ENCODE assay signal across 16 cellular contexts in the genomic region with DNA sequence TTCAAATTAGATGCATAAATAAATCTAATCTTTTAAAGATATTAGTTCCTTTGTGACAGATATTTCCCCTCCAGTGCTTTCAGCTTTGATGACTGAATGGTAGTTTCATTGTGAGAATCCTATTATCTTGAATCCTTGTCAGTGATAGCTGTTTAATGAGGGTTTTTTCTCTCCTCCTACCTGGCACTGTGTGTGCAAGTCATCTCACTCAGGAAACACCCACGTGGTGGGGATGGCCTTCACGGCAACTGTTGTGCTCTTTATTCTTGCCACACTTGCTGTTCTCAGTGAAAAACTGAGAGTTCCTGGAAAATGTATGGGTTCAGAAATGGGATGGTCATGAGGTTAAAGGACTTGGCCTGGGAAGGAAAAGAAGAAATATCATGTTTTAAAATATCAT.
"Had no signal": no experiment of that assay in that cellular context is flagged by ENCODE, and none has a peak within 500 bp of the region (broad histone marks: within the 10 kb centered on the region; RNA-seq: fewer than 3 reads in every experiment).

No MANE protein-coding gene starts in this region.

- H3K4me3 ChIP-seq: cardiac muscle cell, esophagus muscularis mucosa, heart right ventricle, left lung, tibial artery had no signal

- H3K27me3 Mint-ChIP-seq: activated naive CD4-positive, alpha-beta T cell treated with anti-CD3 and anti-CD28 coated beads, Interleukin-2, amount 50 U/mL, for 24 hours; dendritic cell treated with granulocyte-macrophage colony-stimulating factor and Interleukin-4, amounts not matched to agents 40 ng/mL and 50 ng/mL, for 4 days had no signal

- H3K36me3 Mint-ChIP-seq: activated naive CD4-positive, alpha-beta T cell treated with anti-CD3 and anti-CD28 coated beads, Interleukin-2, amount 50 U/mL, for 24 hours; stimulated activated memory B cell treated with anti-CD40 and anti-IgM and Interleukin-4, amounts not matched to agents 10 μg/mL and 1 μg/mL and 100 μg/mL, for 72 hours had no signal

- H3K27me3 ChIP-seq: cardiac muscle cell, esophagus muscularis mucosa, heart right ventricle, left lung, tibial artery had no signal

- H3K27ac Mint-ChIP-seq: activated naive CD4-positive, alpha-beta T cell treated with anti-CD3 and anti-CD28 coated beads, Interleukin-2, amount 50 U/mL, for 24 hours; dendritic cell treated with granulocyte-macrophage colony-stimulating factor and Interleukin-4, amounts not matched to agents 40 ng/mL and 50 ng/mL, for 4 days; nephron progenitor cell; stimulated activated memory B cell treated with anti-CD40 and anti-IgM and Interleukin-4, amounts not matched to agents 10 μg/mL and 1 μg/mL and 100 μg/mL, for 72 hours had no signal

- H3K9me3 ChIP-seq: esophagus muscularis mucosa, heart right ventricle, left lung, tibial artery had no signal

- H3K4me3 Mint-ChIP-seq: activated naive CD4-positive, alpha-beta T cell treated with anti-CD3 and anti-CD28 coated beads, Interleukin-2, amount 50 U/mL, for 24 hours; dendritic cell treated with granulocyte-macrophage colony-stimulating factor and Interleukin-4, amounts not matched to agents 40 ng/mL and 50 ng/mL, for 4 days; nephron progenitor cell; stimulated activated memory B cell treated with anti-CD40 and anti-IgM and Interleukin-4, amounts not matched to agents 10 μg/mL and 1 μg/mL and 100 μg/mL, for 72 hours had no signal

- H3K4me1 ChIP-seq: esophagus muscularis mucosa, heart right ventricle, left lung, tibial artery had no signal

- DNase-seq: activated CD4-positive, alpha-beta T cell treated with anti-CD3 and anti-CD28 coated beads for 4 hours; activated effector memory CD4-positive, alpha-beta T cell treated with Interleukin-2 at 50 U/mL for 16 hours; amniotic stem cell; effector CD8-positive, alpha-beta T cell; heart right ventricle; left lung; nephron progenitor cell; occipital lobe; retina; SW 1271; tibial artery had no signal

- H3K4me1 Mint-ChIP-seq: activated naive CD4-positive, alpha-beta T cell treated with anti-CD3 and anti-CD28 coated beads, Interleukin-2, amount 50 U/mL, for 24 hours; stimulated activated memory B cell treated with anti-CD40 and anti-IgM and Interleukin-4, amounts not matched to agents 10 μg/mL and 1 μg/mL and 100 μg/mL, for 72 hours had no signal

- H3K27ac ChIP-seq: cardiac muscle cell, esophagus muscularis mucosa, heart right ventricle, left lung, tibial artery had no signal

- H3K9me3 Mint-ChIP-seq: activated naive CD4-positive, alpha-beta T cell treated with anti-CD3 and anti-CD28 coated beads, Interleukin-2, amount 50 U/mL, for 24 hours; dendritic cell treated with granulocyte-macrophage colony-stimulating factor and Interleukin-4, amounts not matched to agents 40 ng/mL and 50 ng/mL, for 4 days; stimulated activated memory B cell treated with anti-CD40 and anti-IgM and Interleukin-4, amounts not matched to agents 10 μg/mL and 1 μg/mL and 100 μg/mL, for 72 hours had no signal

- H3K36me3 ChIP-seq: cardiac muscle cell, esophagus muscularis mucosa, heart right ventricle, left lung, tibial artery had no signal

- ATAC-seq: heart right ventricle; left lung; stimulated activated memory B cell treated with anti-CD40 and anti-IgM and Interleukin-4, amounts not matched to agents 10 μg/mL and 1 μg/mL and 100 μg/mL, for 72 hours had no signal
